Comparison of ENCODE assay signal across 11 cellular contexts in the genomic region with DNA sequence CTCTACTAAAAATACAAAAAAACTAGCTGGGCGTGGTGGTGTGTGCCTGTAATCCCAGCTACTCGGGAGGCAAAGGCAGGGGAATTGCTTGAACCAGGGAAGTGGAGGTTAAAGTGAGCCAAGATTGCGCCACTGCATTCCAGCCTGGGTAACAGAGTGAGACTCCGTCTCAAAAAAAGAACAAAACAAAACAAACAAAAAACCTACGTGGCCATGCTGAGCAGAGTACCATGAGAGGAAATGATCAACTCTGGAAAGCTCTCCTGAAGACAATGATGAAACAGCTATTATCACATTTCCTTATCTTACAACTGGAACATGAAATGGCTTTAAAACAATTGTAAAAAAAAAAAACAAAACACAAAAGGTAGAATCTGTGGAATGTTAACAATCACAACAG.
DNase-seq lines count a peak whose midpoint lies in the region; ATAC-seq and TF ChIP-seq lines count a peak whose summit lies in the region.
"Had no signal": no experiment of that assay in that cellular context is flagged by ENCODE, and none has a peak within 500 bp of the region (broad histone marks: within the 10 kb centered on the region; RNA-seq: fewer than 3 reads in every experiment).

No MANE protein-coding gene starts in this region.

- no peaks in the 10 kb centered on the region for H3K27me3 ChIP-seq in ascending aorta
- H3K27me3 ChIP-seq in left ventricle myocardium inferior (ENCODE audit: low read depth): no peaks in the 10 kb centered on the region
- no peaks in the 10 kb centered on the region for H3K27me3 ChIP-seq in stomach

- H3K27me3 Mint-ChIP-seq in effector memory CD8-positive, alpha-beta T cell: no peaks in the 10 kb centered on the region

- H3K9me3 Mint-ChIP-seq in effector memory CD8-positive, alpha-beta T cell: no peaks in the 10 kb centered on the region

- TF ChIP-seq RAD21 in Ishikawa (IDR thresholded peaks at IDR 0.05; ENCODE audit: low read depth): no peak

- H3K4me1 Mint-ChIP-seq in effector memory CD8-positive, alpha-beta T cell (ENCODE audit: low read depth in 2 of 2): peaks cover 14 to 15% of the 10 kb centered on the region in 2 donors

- no peak overlapping the region for H3K27ac Mint-ChIP-seq in effector memory CD8-positive, alpha-beta T cell

- peaks cover 13 to 36% of the 10 kb centered on the region in 2 donors for H3K4me1 ChIP-seq in ascending aorta
- H3K4me1 ChIP-seq in left ventricle myocardium inferior: peaks cover 45% of the 10 kb centered on the region
- H3K4me1 ChIP-seq in stomach: peaks cover 13 to 66% (median 25%) of the 10 kb centered on the region in 4 donors

- intact Hi-C loops in ascending aorta (cut with DNase I) (no loop called here), left ventricle myocardium inferior (cut with micrococcal nuclease) (no loop called here), stomach (cut with DNase I; ENCODE audit: low total_unique reads) (no loop called here)

- DNase-seq in ascending aorta (ENCODE audit: low spot score in 2 of 2) (peak in 1 of 2 donors; percentile 71), left ventricle myocardium inferior (no peak), stomach (no peak), NCI-H510A (lab: John Stamatoyannopoulos, UW) (no peak), NCI-H345 treated with DMSO at 0.1 percent for 48 hours (lab: John Stamatoyannopoulos, UW; ENCODE audit: unreplicated experiment) (no peak)
- DNase-seq in effector memory CD8-positive, alpha-beta T cell: no peak
- DNase-seq: amniotic stem cell; NCI-H1930; stimulated activated naive CD8-positive, alpha-beta T cell treated with anti-CD3 and anti-CD28 coated beads, Interleukin-15, Interleukin-2, amounts not matched to agents 100 U/mL and 50 U/mL, for 24 hours had no signal

- H3K36me3 ChIP-seq in ascending aorta (peaks cover 20 to 30% of the 10 kb centered on the region in 2 donors), left ventricle myocardium inferior (peaks cover 41% of the 10 kb centered on the region), stomach (peaks cover 0 to 43% (median 29%) of the 10 kb centered on the region in 4 donors)

- peak overlapping the region; percentile 17 to 77 for H3K27ac ChIP-seq in ascending aorta
- H3K27ac ChIP-seq in left ventricle myocardium inferior (replicated peaks): peak overlapping the region; percentile 83
- peak overlapping the region in 4 of 5 donors; percentile 18 to 77 (median 48) for H3K27ac ChIP-seq in stomach

- no peak overlapping the region for H3K4me3 Mint-ChIP-seq in effector memory CD8-positive, alpha-beta T cell

- TF ChIP-seq POLR2A in stomach (IDR thresholded peaks at IDR 0.05): no peak

- TF ChIP-seq CTCF in ascending aorta (IDR thresholded peaks at IDR 0.05): no peak
- TF ChIP-seq CTCF in left ventricle myocardium inferior (IDR thresholded peaks at IDR 0.05; ENCODE audit: borderline replicate concordance): no peak
- no peak for TF ChIP-seq CTCF in stomach (IDR thresholded peaks at IDR 0.05)

- peaks cover 36% of the 10 kb centered on the region for H3K36me3 Mint-ChIP-seq in effector memory CD8-positive, alpha-beta T cell (ENCODE audit: insufficient read depth)

- 49 to 66% (median 62%) methylated on average over 5 of the region's 5 CpGs for WGBS in stomach, 5 donors

- H3K4me3 ChIP-seq in ascending aorta: no peak overlapping the region
- no peak overlapping the region for H3K4me3 ChIP-seq in left ventricle myocardium inferior
- no peak overlapping the region for H3K4me3 ChIP-seq in stomach

- no peak for ATAC-seq in effector memory CD8-positive, alpha-beta T cell (replicated peaks)
- ATAC-seq: HCT116; stimulated activated naive CD8-positive, alpha-beta T cell treated with anti-CD3 and anti-CD28 coated beads, Interleukin-15, Interleukin-2, amounts not matched to agents 100 U/mL and 50 U/mL, for 24 hours had no signal

- H3K9me3 ChIP-seq in ascending aorta (no peaks in the 10 kb centered on the region), left ventricle myocardium inferior (replicated peaks) (peaks cover 6% of the 10 kb centered on the region), stomach (no peaks in the 10 kb centered on the region)

- TF ChIP-seq EP300 in Ishikawa (IDR thresholded peaks at IDR 0.05; ENCODE audit: borderline replicate concordance) (no peak), stomach (IDR thresholded peaks at IDR 0.05) (no peak)

TF ChIP-seq in Ishikawa, 13 proteins besides CTCF, POLR2A, EP300 and RAD21:
- TF ChIP-seq CEBPB (IDR thresholded peaks at IDR 0.05) (peak; percentile 74), CREB1 (IDR thresholded peaks at IDR 0.05; ENCODE audit: low read depth) (no peak), TEAD4 (IDR thresholded peaks at IDR 0.05) (peak; percentile 35; the same call in 1 of the 2 replicates)
- TF ChIP-seq, protein P1, sequence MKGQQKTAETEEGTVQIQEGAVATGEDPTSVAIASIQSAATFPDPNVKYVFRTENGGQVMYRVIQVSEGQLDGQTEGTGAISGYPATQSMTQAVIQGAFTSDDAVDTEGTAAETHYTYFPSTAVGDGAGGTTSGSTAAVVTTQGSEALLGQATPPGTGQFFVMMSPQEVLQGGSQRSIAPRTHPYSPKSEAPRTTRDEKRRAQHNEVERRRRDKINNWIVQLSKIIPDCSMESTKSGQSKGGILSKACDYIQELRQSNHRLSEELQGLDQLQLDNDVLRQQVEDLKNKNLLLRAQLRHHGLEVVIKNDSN (IDR thresholded peaks at IDR 0.05): no peak
TF ChIP-seq in Ishikawa: peak in this region for 2.
